Comparison of ENCODE assay signal across 8 cellular contexts in the genomic region with DNA sequence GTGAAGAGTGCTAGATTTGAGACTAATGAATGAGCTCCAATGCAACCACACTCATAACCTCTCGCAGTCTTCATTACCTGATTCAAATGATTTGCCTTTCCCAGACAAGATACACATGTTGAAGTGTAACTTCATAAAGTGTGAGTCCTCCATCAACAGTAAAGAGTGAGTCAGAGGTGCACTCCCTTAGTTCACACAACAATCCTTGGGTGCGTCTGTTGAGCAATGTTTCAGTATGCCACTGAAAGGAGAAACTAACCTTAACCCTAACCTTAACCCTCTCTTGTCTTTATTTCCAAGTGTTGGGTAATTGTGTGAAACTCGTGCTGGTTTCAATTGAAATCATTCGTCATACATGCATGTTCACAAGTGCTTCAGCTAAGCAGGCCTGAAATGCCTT. TPM values are rescaled to one million over a fixed set of nuclear protein-coding genes. Genes with fewer than 3 reads are reported as not detected.
A peak's percentile ranks its signal among the peaks of the same experiment; 100 is the strongest.
DNase-seq lines count a peak whose midpoint lies in the region; ATAC-seq, FAIRE-seq and TF ChIP-seq lines count a peak whose summit lies in the region.
"Had no signal": no experiment of that assay in that cellular context is flagged by ENCODE, and none has a peak within 500 bp of the region (broad histone marks: within the 10 kb centered on the region; RNA-seq: fewer than 3 reads in every experiment).

No MANE protein-coding gene starts in this region.

- H4K20me1 ChIP-seq in fibroblast of lung (ENCODE audit: control insufficient read depth, extremely low read depth, insufficient read depth, low read length), result no peaks in the 10 kb centered on the region

- H3K27ac ChIP-seq in fibroblast of lung (ENCODE audit: insufficient read depth, low read length), result no peak overlapping the region
- H3K27ac ChIP-seq in small intestine (ENCODE audit: low read depth in 1 of 2, low read length in 1 of 2), result no peak overlapping the region
- H3K27ac ChIP-seq: ovary had no signal

- no peak overlapping the region for H3K4me2 ChIP-seq in fibroblast of lung (ENCODE audit: extremely low read depth, insufficient read depth, low read length)

- H3K4me3 ChIP-seq in fibroblast of lung (replicated peaks in 1 of 4; ENCODE audit: control extremely low read depth in 1 of 4, insufficient read depth in 1 of 4, low read depth in 3 of 4, low read length in 4 of 4), result no peak overlapping the region
- H3K4me3 ChIP-seq in small intestine (ENCODE audit: low read depth in 1 of 2, low read length in 2 of 2), result no peak overlapping the region
- H3K4me3 ChIP-seq: ovary had no signal

- H2AFZ ChIP-seq in fibroblast of lung (ENCODE audit: low read length), result no peak overlapping the region

- H3K79me2 ChIP-seq in fibroblast of lung (ENCODE audit: control insufficient read depth, insufficient read depth, low read length), result no peaks in the 10 kb centered on the region

- FAIRE-seq in small intestine (lab: Jason Lieb, UNC), result no peak

- 32 to 51% (median 49%) methylated on average over 4 of the region's 4 CpGs for WGBS in small intestine, 3 donors

- DNase-seq in NCI-H460 (ENCODE audit: extremely low read depth, low read depth) (peak; percentile 87), fibroblast of lung (ENCODE audit: low read depth in 2 of 2) (peak; percentile 45 to 75), small intestine (peak; percentile 87), RKO (ENCODE audit: low spot score) (no peak), COR-L47 (lab: John Stamatoyannopoulos, UW) (no peak), head of caudate nucleus (no peak)

- no peak for TF ChIP-seq CTCF in fibroblast of lung (conservative IDR thresholded peaks at IDR 0.05 in 1 of 2, IDR thresholded peaks at IDR 0.05 in 1 of 2; ENCODE audit: low read depth in 1 of 2, low read length in 2 of 2)

- H3K27me3 ChIP-seq in fibroblast of lung (ENCODE audit: control insufficient read depth, insufficient read depth, low read length), result peaks cover 3% of the 10 kb centered on the region
- H3K27me3 ChIP-seq in small intestine (ENCODE audit: control insufficient read depth in 2 of 2, insufficient read depth in 2 of 2, low read length in 2 of 2), result no peaks in the 10 kb centered on the region
- H3K27me3 ChIP-seq: ovary had no signal

- intact Hi-C loops in head of caudate nucleus (cut with DNase I), result no loop called here

- H3K4me1 ChIP-seq in fibroblast of lung (ENCODE audit: control insufficient read depth, extremely low read depth, insufficient read depth, low read length), result no peaks in the 10 kb centered on the region
- no peaks in the 10 kb centered on the region for H3K4me1 ChIP-seq in small intestine (ENCODE audit: control insufficient read depth in 2 of 2, insufficient read depth in 1 of 2, low read depth in 1 of 2, low read length in 1 of 2)

- peak; percentile 91 for ATAC-seq in GM19463 (IDR thresholded peaks at IDR 0.05; ENCODE audit: unreplicated experiment)

- no peaks in the 10 kb centered on the region for H3K36me3 ChIP-seq in fibroblast of lung (ENCODE audit: control insufficient read depth, insufficient read depth, low read length)
- H3K36me3 ChIP-seq in small intestine (ENCODE audit: control insufficient read depth in 2 of 2, insufficient read depth in 2 of 2, low read length in 2 of 2), result no peaks in the 10 kb centered on the region
- H3K36me3 ChIP-seq: ovary had no signal

- H3K9ac ChIP-seq in fibroblast of lung (ENCODE audit: insufficient read depth, low read length), result no peak overlapping the region

- no peaks in the 10 kb centered on the region for H3K9me3 ChIP-seq in fibroblast of lung (ENCODE audit: control insufficient read depth, insufficient read depth, low read depth, low read length)
- H3K9me3 ChIP-seq in small intestine (ENCODE audit: control insufficient read depth, low read depth), result no peaks in the 10 kb centered on the region
- H3K9me3 ChIP-seq: ovary had no signal

RNA-seq across cellular contexts. Expression of a gene that starts 21.0 kb away (rescaled TPM):
- total RNA-seq in NCI-H460 (2014; rRNA removed; shearing (Covaris generic)), result 40.8 and 42.4 TPM in 2 replicates
- 11.6 and 13.7 TPM in 2 replicates for polyA plus RNA-seq in NCI-H460 (2014; cell fraction: nucleus; rRNA removed)
- total RNA-seq in fibroblast of lung, result 41.3 and 61.4 TPM in 2 replicates
- polyA plus RNA-seq in fibroblast of lung (24.3 and 30.2 TPM in 2 replicates), small intestine (10 to 100 TPM; 14.3 to 17.0 (median 17.0) TPM)
- polyA plus RNA-seq in fibroblast of lung (2012), result 24.7 and 25.7 TPM in 2 replicates
- polyA minus RNA-seq in fibroblast of lung (ENCODE audit: low replicate concordance), result 24.6 and 37.2 TPM in 2 replicates

Comparison
In these comparisons a context has a peak if more than half of its experiments do, and no peak if none do; other contexts are left out.
1. DNase-seq: peak in NCI-H460 (single experiment), fibroblast of lung (2 of 2) and small intestine (single experiment); none in RKO (single experiment), COR-L47 (single experiment) and head of caudate nucleus (0 of 42).